ENCODE assay signal across 8 cellular contexts in genomic region chr20:53591941-53592441, GRCh38. TPM values are rescaled to one million over a fixed set of nuclear protein-coding genes. Genes with fewer than 3 reads are reported as not detected.
DNase-seq lines count a peak whose midpoint lies in the region; ATAC-seq and TF ChIP-seq lines count a peak whose summit lies in the region.
"Not testable (repeated sequence)": the region's sequence is repeated elsewhere in the genome, so short reads cannot be mapped to it uniquely, and the experiment has no call there.

No MANE protein-coding gene starts in this region.

- H3F3A ChIP-seq in MM.1S (ENCODE audit: insufficient read depth, low read length): peaks cover 33% of the 10 kb centered on the region

- peak overlapping the region; percentile 89 for H3K4me3 ChIP-seq in MM.1S (ENCODE audit: low read length)
- peak overlapping the region; percentile 54 to 86 for H3K4me3 ChIP-seq in body of pancreas
- peak overlapping the region; percentile 73 for H3K4me3 ChIP-seq in fibroblast of the aortic adventitia (ENCODE audit: low read depth, low read length)
- H3K4me3 ChIP-seq in lower lobe of right lung: peak overlapping the region; percentile 70
- H3K4me3 ChIP-seq in upper lobe of right lung: peak overlapping the region; percentile 71

- not testable (repeated sequence) for H3K4me1 ChIP-seq in MM.1S (ENCODE audit: low read length)
- H3K4me1 ChIP-seq in body of pancreas (peaks cover 37% of the 10 kb centered on the region), lower lobe of right lung (peaks cover 16% of the 10 kb centered on the region), upper lobe of right lung (peaks cover 12% of the 10 kb centered on the region)

- peak overlapping the region; percentile 98 for H3K27ac ChIP-seq in MM.1S (ENCODE audit: low read length)
- H3K27ac ChIP-seq in body of pancreas: peak overlapping the region; percentile 81 to 100 (median 98)
- H3K27ac ChIP-seq in lower lobe of right lung: peak overlapping the region; percentile 95
- peak overlapping the region; percentile 97 for H3K27ac ChIP-seq in upper lobe of right lung

- H3K9me3 Mint-ChIP-seq in activated CD4-positive, alpha-beta T cell treated with anti-CD3 and anti-CD28 coated beads, Interleukin-2, amount 10 ng/mL, durations not matched to agents 7 days and 5 days; progenitor cell of endocrine pancreas (ENCODE audit: low read depth): not testable (repeated sequence)

- peak overlapping the region; percentile 85 for H3K4me2 ChIP-seq in MM.1S (ENCODE audit: low read depth, low read length)

- TF ChIP-seq POLR2A in body of pancreas (IDR thresholded peaks at IDR 0.05): not testable (repeated sequence)

- WGBS in body of pancreas, 2 donors: 8 to 9% methylated on average over 9 of the region's 9 CpGs

- POLR2A ChIA-PET in activated CD4-positive, alpha-beta T cell treated with anti-CD3 and anti-CD28 coated beads, Interleukin-2, amount 10 ng/mL, durations not matched to agents 7 days and 5 days (lab: Charles Lee): not testable (repeated sequence)

- CTCF ChIA-PET in activated CD4-positive, alpha-beta T cell treated with anti-CD3 and anti-CD28 coated beads, Interleukin-2, amount 10 ng/mL, durations not matched to agents 7 days and 5 days (lab: Charles Lee): interaction anchor here (1.2 to 1.6 kb wide), 3 partner anchors 10 to 324 kb away, joined by 3 to 4 read pairs (median 4); no protein-coding TSS in a partner anchor

- not testable (repeated sequence) for TF ChIP-seq CTCF in MM.1S (IDR thresholded peaks at IDR 0.05; ENCODE audit: low read length); body of pancreas (IDR thresholded peaks at IDR 0.05); fibroblast of the aortic adventitia (IDR thresholded peaks at IDR 0.05; ENCODE audit: insufficient read depth, low read length); lower lobe of right lung (IDR thresholded peaks at IDR 0.05); progenitor cell of endocrine pancreas (IDR thresholded peaks at IDR 0.05; ENCODE audit: unreplicated experiment); upper lobe of right lung (IDR thresholded peaks at IDR 0.05)

- H3K9me2 ChIP-seq in MM.1S (replicated peaks; ENCODE audit: insufficient read depth, low read length): not testable (repeated sequence)

- peaks cover 41% of the 10 kb centered on the region for H3K36me3 Mint-ChIP-seq in activated CD4-positive, alpha-beta T cell treated with anti-CD3 and anti-CD28 coated beads, Interleukin-2, amount 10 ng/mL, durations not matched to agents 7 days and 5 days (ENCODE audit: low read depth)
- H3K36me3 Mint-ChIP-seq in progenitor cell of endocrine pancreas (ENCODE audit: insufficient read depth): not testable (repeated sequence)

- not testable (repeated sequence) for H3K27me3 Mint-ChIP-seq in activated CD4-positive, alpha-beta T cell treated with anti-CD3 and anti-CD28 coated beads, Interleukin-2, amount 10 ng/mL, durations not matched to agents 7 days and 5 days; progenitor cell of endocrine pancreas

- H3K79me2 ChIP-seq in MM.1S (ENCODE audit: low read length): peaks cover 74% of the 10 kb centered on the region

- intact Hi-C loops in body of pancreas (cut with DNase I); lower lobe of right lung (cut with DNase I); upper lobe of right lung (cut with DNase I): not testable (repeated sequence)

- not testable (repeated sequence) for ATAC-seq in body of pancreas, lower lobe of right lung, upper lobe of right lung

- H2AFZ ChIP-seq in MM.1S (ENCODE audit: low read length): not testable (repeated sequence)

- not testable (repeated sequence) for H3K9me3 ChIP-seq in MM.1S (replicated peaks; ENCODE audit: insufficient read depth, low read length); body of pancreas; lower lobe of right lung; upper lobe of right lung

- H4K20me1 ChIP-seq in MM.1S (ENCODE audit: insufficient read depth, low read length): not testable (repeated sequence)

- DNase-seq in ELF-1 (ENCODE audit: low read depth, low spot score) (peak; percentile 50), MM.1S (peak; percentile 11)
- not testable (repeated sequence) for DNase-seq in activated CD4-positive, alpha-beta T cell treated with anti-CD3 and anti-CD28 coated beads, Interleukin-2, amount 10 ng/mL, durations not matched to agents 7 days and 5 days; body of pancreas; fibroblast of the aortic adventitia (ENCODE audit: low read depth); lower lobe of right lung; progenitor cell of endocrine pancreas (ENCODE audit: low spot score, unreplicated experiment); upper lobe of right lung

- not testable (repeated sequence) for H3K36me3 ChIP-seq in MM.1S (replicated peaks; ENCODE audit: insufficient read depth, low read length); body of pancreas (replicated peaks in 1 of 2; ENCODE audit: insufficient read depth in 1 of 2, low read depth in 2 of 2); lower lobe of right lung; upper lobe of right lung

- peaks cover 39% of the 10 kb centered on the region for H3K4me1 Mint-ChIP-seq in activated CD4-positive, alpha-beta T cell treated with anti-CD3 and anti-CD28 coated beads, Interleukin-2, amount 10 ng/mL, durations not matched to agents 7 days and 5 days
- peaks cover 45% of the 10 kb centered on the region for H3K4me1 Mint-ChIP-seq in progenitor cell of endocrine pancreas (ENCODE audit: low read depth)

- H3K27me3 ChIP-seq in MM.1S (replicated peaks; ENCODE audit: insufficient read depth, low read length); body of pancreas; lower lobe of right lung (ENCODE audit: low read depth); upper lobe of right lung: not testable (repeated sequence)

- H3K4me3 Mint-ChIP-seq in activated CD4-positive, alpha-beta T cell treated with anti-CD3 and anti-CD28 coated beads, Interleukin-2, amount 10 ng/mL, durations not matched to agents 7 days and 5 days: peak overlapping the region; percentile 99
- peak overlapping the region; percentile 86 for H3K4me3 Mint-ChIP-seq in progenitor cell of endocrine pancreas (ENCODE audit: low read depth)

- peak overlapping the region; percentile 99 for H3K9ac ChIP-seq in MM.1S (ENCODE audit: low read length)

- H3K27ac Mint-ChIP-seq in activated CD4-positive, alpha-beta T cell treated with anti-CD3 and anti-CD28 coated beads, Interleukin-2, amount 10 ng/mL, durations not matched to agents 7 days and 5 days: peak overlapping the region; percentile 96
- peak overlapping the region; percentile 99 for H3K27ac Mint-ChIP-seq in progenitor cell of endocrine pancreas

RNA-seq across cellular contexts. Expression of gene ZNF217, which starts 1.6 kb away (rescaled TPM):
- total RNA-seq in activated CD4-positive, alpha-beta T cell treated with anti-CD3 and anti-CD28 coated beads, Interleukin-2, amount 10 ng/mL, durations not matched to agents 7 days and 5 days: 10 to 100 TPM; 97.5 to 99.7 TPM
- total RNA-seq in body of pancreas (10 to 100 TPM; 17.4 to 27.7 TPM), fibroblast of the aortic adventitia (ENCODE audit: low replicate concordance) (15.8 and 32.3 TPM in 2 replicates), lower lobe of right lung (44.8 TPM), progenitor cell of endocrine pancreas (68.4 and 76.3 TPM in 2 replicates), upper lobe of right lung (30.9 TPM)
